ENCODE assay signal across 11 cellular contexts in the genomic region with DNA sequence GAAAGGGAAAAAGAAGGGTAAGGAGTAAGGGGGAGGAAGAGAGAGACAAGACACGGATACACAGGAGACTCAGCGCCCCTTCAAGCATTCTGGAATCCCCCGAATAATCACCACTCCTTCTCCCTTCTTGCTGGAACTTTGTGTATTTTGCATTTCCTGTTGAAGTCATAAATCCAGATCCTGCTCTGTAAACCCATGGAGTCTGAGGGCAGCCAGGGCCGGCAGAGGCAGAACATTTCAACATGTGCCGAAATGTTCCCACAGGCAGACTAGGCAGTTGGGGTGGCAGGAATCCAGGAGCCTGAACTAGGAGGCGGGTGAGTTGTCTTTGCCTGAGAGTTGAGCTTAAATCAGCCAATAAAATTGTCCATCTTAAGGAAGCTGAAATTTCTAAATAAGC.
A peak's percentile ranks its signal among the peaks of the same experiment; 100 is the strongest.
DNase-seq lines count a peak whose midpoint lies in the region; ATAC-seq and TF ChIP-seq lines count a peak whose summit lies in the region.
"Had no signal": no experiment of that assay in that cellular context is flagged by ENCODE, and none has a peak within 500 bp of the region (broad histone marks: within the 10 kb centered on the region; RNA-seq: fewer than 3 reads in every experiment).

No MANE protein-coding gene starts in this region.

- TF ChIP-seq POLR2A in adrenal gland (IDR thresholded peaks at IDR 0.05) (peak in 1 of 2 donors; percentile 27), ovary (IDR thresholded peaks at IDR 0.05) (no peak)

- peak; percentile 91 for DNase-seq in AG08395 (ENCODE audit: low spot score)
- peak; percentile 59 to 95 (median 90) for DNase-seq in adrenal gland
- DNase-seq in head of caudate nucleus = peak in 36 of 42 donors; percentile 11 to 70 (median 41)
- DNase-seq in ovary = peak; percentile 88 to 95 (median 91)
- DNase-seq in activated CD4-positive, alpha-beta T cell treated with anti-CD3 and anti-CD28 coated beads, Interleukin-2, amount 10 ng/mL, durations not matched to agents 24 days and 14 days = no peak
- no peak for DNase-seq in Karpas-422
- DNase-seq in NCI-H1092 (lab: John Stamatoyannopoulos, UW) = no peak
- DNase-seq: activated gamma-delta T cell treated with Interleukin-2 at 50 U/mL for 16 hours, naive B cell had no signal

- H4K20me1 ChIP-seq in Karpas-422 (ENCODE audit: insufficient read depth, low read depth, low read length) = no peaks in the 10 kb centered on the region

- peak overlapping the region in 1 of 4 donors; percentile 19 for H3K4me3 ChIP-seq in adrenal gland
- H3K4me3 ChIP-seq in ovary = no peak overlapping the region
- no peak overlapping the region for H3K4me3 ChIP-seq in Karpas-422 (ENCODE audit: low read length)
- H3K4me3 ChIP-seq: BLaER1 had no signal

- H3K4me2 ChIP-seq in Karpas-422 (ENCODE audit: low read depth, low read length, poor library complexity, severe bottlenecking) = no peak overlapping the region
- H3K4me2 ChIP-seq: BLaER1 had no signal

- H3K79me2 ChIP-seq in Karpas-422 (ENCODE audit: low read length) = no peaks in the 10 kb centered on the region

- no peaks in the 10 kb centered on the region for H3K9me2 ChIP-seq in Karpas-422 (replicated peaks; ENCODE audit: insufficient read depth, low read length)

- H2AFZ ChIP-seq in Karpas-422 (ENCODE audit: low read length) = no peak overlapping the region

- H3K9me3 ChIP-seq in adrenal gland (replicated peaks in 1 of 3) (no peaks in the 10 kb centered on the region), ovary (no peaks in the 10 kb centered on the region), Karpas-422 (ENCODE audit: low read length) (no peaks in the 10 kb centered on the region)

- H3K4me1 ChIP-seq in adrenal gland (replicated peaks in 1 of 2) (peaks cover 18 to 54% of the 10 kb centered on the region in 2 donors), ovary (ENCODE audit: insufficient read depth) (peaks cover 36% of the 10 kb centered on the region), Karpas-422 (ENCODE audit: low read length) (no peaks in the 10 kb centered on the region)

- intact Hi-C loops in adrenal gland (cut with DNase I) = loop anchor here in 1 of 2 donors (10.0 kb wide), 1 partner anchor 163 kb away; no protein-coding TSS in a partner anchor
- intact Hi-C loops in head of caudate nucleus (cut with DNase I) = no loop called here
- intact Hi-C loops in ovary (cut with DNase I) = loop anchor here in 2 of 4 donors (5.0 to 10.0 kb wide), 5 partner anchors 50 to 285 kb away; no protein-coding TSS in a partner anchor
- intact Hi-C loops in activated CD4-positive, alpha-beta T cell treated with anti-CD3 and anti-CD28 coated beads, Interleukin-2, amount 10 ng/mL, durations not matched to agents 24 days and 14 days (cut with micrococcal nuclease) = loop anchor here (5.0 kb wide), 1 partner anchor 45 kb away; no protein-coding TSS in a partner anchor

- H3K27me3 Mint-ChIP-seq in activated CD4-positive, alpha-beta T cell treated with anti-CD3 and anti-CD28 coated beads, Interleukin-2, amount 10 ng/mL, durations not matched to agents 24 days and 14 days = peaks cover 39% of the 10 kb centered on the region

- TF ChIP-seq CTCF in adrenal gland (IDR thresholded peaks at IDR 0.05) (no peak), ovary (IDR thresholded peaks at IDR 0.05) (no peak)

- no peaks in the 10 kb centered on the region for H3K36me3 ChIP-seq in adrenal gland (replicated peaks in 1 of 2)
- no peaks in the 10 kb centered on the region for H3K36me3 ChIP-seq in ovary
- H3K36me3 ChIP-seq in Karpas-422 (ENCODE audit: insufficient read depth, low read length) = no peaks in the 10 kb centered on the region
- H3K36me3 ChIP-seq: BLaER1 had no signal

- H3K27ac ChIP-seq in adrenal gland (peak overlapping the region; percentile 24 to 81 (median 70)), ovary (peak overlapping the region in 1 of 2 donors; percentile 42), Karpas-422 (ENCODE audit: low read length) (no peak overlapping the region)
- H3K27ac ChIP-seq: BLaER1 had no signal

- H3K27ac Mint-ChIP-seq in activated CD4-positive, alpha-beta T cell treated with anti-CD3 and anti-CD28 coated beads, Interleukin-2, amount 10 ng/mL, durations not matched to agents 24 days and 14 days = no peak overlapping the region

- no peak for ATAC-seq in HG03342 (IDR thresholded peaks at IDR 0.05; ENCODE audit: unreplicated experiment)

- 40 to 65% (median 50%) methylated on average over 5 to 6 of the region's 6 CpGs for WGBS in adrenal gland, 4 donors
- WGBS in ovary, 3 donors = 1 to 8% (median 4%) methylated on average over 6 of the region's 6 CpGs

- H3K9ac ChIP-seq in Karpas-422 (ENCODE audit: low read length) = no peak overlapping the region
- H3K9ac ChIP-seq: BLaER1 had no signal

- H3K36me3 Mint-ChIP-seq in activated CD4-positive, alpha-beta T cell treated with anti-CD3 and anti-CD28 coated beads, Interleukin-2, amount 10 ng/mL, durations not matched to agents 24 days and 14 days (ENCODE audit: low read depth) = no peaks in the 10 kb centered on the region
- H3K36me3 Mint-ChIP-seq: naive B cell had no signal

- no peak overlapping the region for H3K4me3 Mint-ChIP-seq in activated CD4-positive, alpha-beta T cell treated with anti-CD3 and anti-CD28 coated beads, Interleukin-2, amount 10 ng/mL, durations not matched to agents 24 days and 14 days
- H3K4me3 Mint-ChIP-seq: naive B cell had no signal

- H3K4me1 Mint-ChIP-seq in activated CD4-positive, alpha-beta T cell treated with anti-CD3 and anti-CD28 coated beads, Interleukin-2, amount 10 ng/mL, durations not matched to agents 24 days and 14 days = peaks cover 11% of the 10 kb centered on the region

- TF ChIP-seq EP300 in ovary (IDR thresholded peaks at IDR 0.05) = no peak

- H3K27me3 ChIP-seq in adrenal gland (no peaks in the 10 kb centered on the region), ovary (no peaks in the 10 kb centered on the region), Karpas-422 (ENCODE audit: low read length) (no peaks in the 10 kb centered on the region)
- H3K27me3 ChIP-seq: BLaER1 had no signal

- no peaks in the 10 kb centered on the region for H3K9me3 Mint-ChIP-seq in activated CD4-positive, alpha-beta T cell treated with anti-CD3 and anti-CD28 coated beads, Interleukin-2, amount 10 ng/mL, durations not matched to agents 24 days and 14 days
- H3K9me3 Mint-ChIP-seq: naive B cell had no signal

Comparison
In these comparisons a context has a peak if more than half of its experiments do, and no peak if none do; other contexts are left out.
1. DNase-seq: peak in AG08395 (single experiment), adrenal gland (7 of 7), head of caudate nucleus (36 of 42) and ovary (5 of 5); none in activated CD4-positive, alpha-beta T cell treated with anti-CD3 and anti-CD28 coated beads, Interleukin-2, amount 10 ng/mL, durations not matched to agents 24 days and 14 days (single experiment), Karpas-422 (single experiment) and NCI-H1092 (single experiment).